8 cellular contexts compared by ENCODE assay signal in genomic region chr1:167934407-167935251, GRCh38. TPM values are rescaled to one million over a fixed set of nuclear protein-coding genes. Genes with fewer than 3 reads are reported as not detected.
DNase-seq lines count a peak whose midpoint lies in the region; ATAC-seq and TF ChIP-seq lines count a peak whose summit lies in the region.

No MANE protein-coding gene starts in this region.

- peaks cover 89% of the 10 kb centered on the region for H3K4me1 ChIP-seq in left ventricle myocardium inferior
- H3K4me1 ChIP-seq in rectal smooth muscle tissue (ENCODE audit: control insufficient read depth, insufficient read depth, low read length), result peaks cover 18% of the 10 kb centered on the region

- H3K36me3 ChIP-seq in left ventricle myocardium inferior (no peaks in the 10 kb centered on the region), rectal smooth muscle tissue (ENCODE audit: control insufficient read depth, insufficient read depth, low read length) (no peaks in the 10 kb centered on the region)

- peaks cover 36 to 51% (median 46%) of the 10 kb centered on the region in 3 donors for H3K4me1 Mint-ChIP-seq in T-cell

- H3K27me3 ChIP-seq in left ventricle myocardium inferior (ENCODE audit: low read depth), result no peaks in the 10 kb centered on the region
- H3K27me3 ChIP-seq in rectal smooth muscle tissue (ENCODE audit: control insufficient read depth, insufficient read depth, low read length), result no peaks in the 10 kb centered on the region

- TF ChIP-seq CTCF in left ventricle myocardium inferior (IDR thresholded peaks at IDR 0.05; ENCODE audit: borderline replicate concordance), result no peak

- POLR2A ChIA-PET in T-cell (lab: Charles Lee), result interaction anchor here in 1 of 2 donors (0.5 to 0.9 kb wide), 3 partner anchors 8 to 1560 kb away, joined by 3 to 7 read pairs (median 3); no protein-coding TSS in a partner anchor

- no peak for ATAC-seq in T-cell (replicated peaks in 1 of 4)
- no peak for ATAC-seq in HG03571 (IDR thresholded peaks at IDR 0.05; ENCODE audit: unreplicated experiment)

- H3K9ac ChIP-seq in rectal smooth muscle tissue (ENCODE audit: low read length), result peak overlapping the region; percentile 75

- intact Hi-C loops in left ventricle myocardium inferior (cut with micrococcal nuclease), result no loop called here
- intact Hi-C loops in cardiac septum (cut with DNase I), result loop anchor here (2.0 to 10.0 kb wide), 7 partner anchors 112 to 1430 kb away; partner anchors contain the start of genes BLZF1, NME7, POU2F1 and TIPRL

- H3K27ac Mint-ChIP-seq in T-cell, result peak overlapping the region; percentile 99 to 100

- no peaks in the 10 kb centered on the region for H3K9me3 ChIP-seq in left ventricle myocardium inferior (replicated peaks)

- CTCF ChIA-PET in T-cell (lab: Charles Lee), result interaction anchor here in 1 of 2 donors (0.6 to 1.3 kb wide), 2 partner anchors 30 to 151 kb away, joined by 3 to 4 read pairs; no protein-coding TSS in a partner anchor

- no peaks in the 10 kb centered on the region for H3K27me3 Mint-ChIP-seq in T-cell

- peak overlapping the region; percentile 97 for H3K27ac ChIP-seq in left ventricle myocardium inferior (replicated peaks)
- peak overlapping the region; percentile 92 for H3K27ac ChIP-seq in rectal smooth muscle tissue (ENCODE audit: low read depth, low read length)

- H3K4me3 Mint-ChIP-seq in T-cell, result peak overlapping the region; percentile 87 to 96 (median 95)

- H3K4me3 ChIP-seq in left ventricle myocardium inferior (peak overlapping the region; percentile 94), rectal smooth muscle tissue (ENCODE audit: low read length) (peak overlapping the region; percentile 91)

- no peaks in the 10 kb centered on the region for H3K9me3 Mint-ChIP-seq in T-cell

- H3K36me3 Mint-ChIP-seq in T-cell, result peaks cover 5% of the 10 kb centered on the region

- DNase-seq in left ventricle myocardium inferior (no peak), cardiac septum (ENCODE audit: low spot score) (no peak), T-cell (no peak), fibroblast of peridontal ligament (ENCODE audit: extremely low read depth) (peak; percentile 41), kidney glomerular epithelial cell (lab: John Stamatoyannopoulos, UW) (no peak), cortex of kidney (lab: John Stamatoyannopoulos, UW) (no peak)

RNA-seq across cellular contexts. Expression of gene DCAF6, which starts 1.9 kb away (rescaled TPM):
- total RNA-seq in left ventricle myocardium inferior, result 196 TPM
- total RNA-seq in cardiac septum, result 167 TPM
- 10 to 100 TPM; 21.6 to 27.4 (median 26.9) TPM for total RNA-seq in T-cell

RNA-seq across cellular contexts. Expression of gene MPC2, which starts 2.2 kb away (rescaled TPM):
- total RNA-seq in left ventricle myocardium inferior, result 267 TPM
- total RNA-seq in cardiac septum, result 211 TPM
- total RNA-seq in T-cell, result 10 to 100 TPM; 29.6 to 36.0 (median 33.1) TPM

RNA-seq across cellular contexts. Expression of gene ADCY10, which starts 20.7 kb away (rescaled TPM):
- total RNA-seq in left ventricle myocardium inferior, result 0.22 TPM
- total RNA-seq in cardiac septum, result 0.97 TPM
- under 1 TPM; 0.06 to 0.82 (median 0.44) TPM for total RNA-seq in T-cell
